10 cellular contexts compared by ENCODE assay signal in the genomic region with DNA sequence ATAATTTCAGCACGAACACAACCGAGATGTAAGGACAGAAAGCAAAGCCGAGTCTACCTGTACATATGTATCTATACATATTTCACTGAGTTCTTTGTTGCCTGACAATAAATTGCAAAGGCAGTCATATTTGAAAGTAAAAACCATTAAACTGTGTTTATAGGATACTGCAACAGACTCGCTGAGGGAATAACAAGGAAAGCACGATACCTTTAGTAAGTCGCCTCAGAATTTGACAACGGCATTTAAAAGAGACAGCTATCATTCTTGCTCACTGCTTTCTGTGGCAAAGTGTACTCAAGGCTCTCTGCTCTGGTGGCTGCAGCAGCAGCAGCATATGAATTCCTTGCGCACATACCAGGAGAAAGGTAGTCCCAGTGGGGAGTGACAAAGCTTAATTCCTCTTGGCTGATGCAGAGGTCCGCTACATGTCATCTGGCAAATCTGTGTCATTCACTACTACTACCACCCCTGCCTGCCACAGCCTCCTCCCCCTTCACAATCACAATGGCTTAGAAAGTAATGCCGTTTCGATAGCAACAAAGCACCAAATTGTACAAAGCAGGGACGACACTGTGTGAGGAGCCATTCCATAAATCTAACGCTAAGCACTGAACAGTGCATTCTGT. TPM values are rescaled to one million over a fixed set of nuclear protein-coding genes. Genes with fewer than 3 reads are reported as not detected.
DNase-seq lines count a peak whose midpoint lies in the region; ATAC-seq and TF ChIP-seq lines count a peak whose summit lies in the region.
"Had no signal": no experiment of that assay in that cellular context is flagged by ENCODE, and none has a peak within 500 bp of the region (broad histone marks: within the 10 kb centered on the region; RNA-seq: fewer than 3 reads in every experiment).

A gene with protein sequence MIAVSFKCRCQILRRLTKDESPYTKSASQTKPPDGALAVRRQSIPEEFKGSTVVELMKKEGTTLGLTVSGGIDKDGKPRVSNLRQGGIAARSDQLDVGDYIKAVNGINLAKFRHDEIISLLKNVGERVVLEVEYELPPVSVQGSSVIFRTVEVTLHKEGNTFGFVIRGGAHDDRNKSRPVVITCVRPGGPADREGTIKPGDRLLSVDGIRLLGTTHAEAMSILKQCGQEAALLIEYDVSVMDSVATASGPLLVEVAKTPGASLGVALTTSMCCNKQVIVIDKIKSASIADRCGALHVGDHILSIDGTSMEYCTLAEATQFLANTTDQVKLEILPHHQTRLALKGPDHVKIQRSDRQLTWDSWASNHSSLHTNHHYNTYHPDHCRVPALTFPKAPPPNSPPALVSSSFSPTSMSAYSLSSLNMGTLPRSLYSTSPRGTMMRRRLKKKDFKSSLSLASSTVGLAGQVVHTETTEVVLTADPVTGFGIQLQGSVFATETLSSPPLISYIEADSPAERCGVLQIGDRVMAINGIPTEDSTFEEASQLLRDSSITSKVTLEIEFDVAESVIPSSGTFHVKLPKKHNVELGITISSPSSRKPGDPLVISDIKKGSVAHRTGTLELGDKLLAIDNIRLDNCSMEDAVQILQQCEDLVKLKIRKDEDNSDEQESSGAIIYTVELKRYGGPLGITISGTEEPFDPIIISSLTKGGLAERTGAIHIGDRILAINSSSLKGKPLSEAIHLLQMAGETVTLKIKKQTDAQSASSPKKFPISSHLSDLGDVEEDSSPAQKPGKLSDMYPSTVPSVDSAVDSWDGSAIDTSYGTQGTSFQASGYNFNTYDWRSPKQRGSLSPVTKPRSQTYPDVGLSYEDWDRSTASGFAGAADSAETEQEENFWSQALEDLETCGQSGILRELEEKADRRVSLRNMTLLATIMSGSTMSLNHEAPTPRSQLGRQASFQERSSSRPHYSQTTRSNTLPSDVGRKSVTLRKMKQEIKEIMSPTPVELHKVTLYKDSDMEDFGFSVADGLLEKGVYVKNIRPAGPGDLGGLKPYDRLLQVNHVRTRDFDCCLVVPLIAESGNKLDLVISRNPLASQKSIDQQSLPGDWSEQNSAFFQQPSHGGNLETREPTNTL (minus strand): TSS at position 437 of the 629 bp plus-strand sequence. CDS start 172 bp downstream, at position 265.

- H3K27me3 ChIP-seq in PC-3 (ENCODE audit: low read length), result no peaks in the 10 kb centered on the region
- no peaks in the 10 kb centered on the region for H3K27me3 ChIP-seq in right atrium auricular region

- POLR2A ChIA-PET in HEK293 (lab: Yijun Ruan, JAX) (no interaction called here), PC-3 (lab: Charles Lee; ENCODE audit: unreplicated experiment) (interaction anchor here (0.6 kb wide), 1 partner anchor 548 kb away, joined by 4 read pairs; a partner anchor contains a TSS)

- H3K9me2 ChIP-seq in PC-3 (replicated peaks; ENCODE audit: low read length), result no peaks in the 10 kb centered on the region

- TF ChIP-seq CTCF in HEK293 (tag by site-specific recombination; IDR thresholded peaks at IDR 0.05), result no peak
- TF ChIP-seq CTCF in PC-3 (conservative IDR thresholded peaks at IDR 0.05; ENCODE audit: low read depth, low read length), result no peak
- no peak for TF ChIP-seq CTCF in right atrium auricular region (IDR thresholded peaks at IDR 0.05)
- no peak for TF ChIP-seq CTCF in retinal pigment epithelial cell (conservative IDR thresholded peaks at IDR 0.05; ENCODE audit: low read depth, low read length)

- H3K4me3 ChIP-seq in HEK293 (ENCODE audit: low read depth, low read length), result no peak within 1 kb of the TSS
- peak within 1 kb of the TSS; percentile 66 for H3K4me3 ChIP-seq in PC-3 (ENCODE audit: low read length)
- peak within 1 kb of the TSS; percentile 5 to 26 for H3K4me3 ChIP-seq in right atrium auricular region
- peak within 1 kb of the TSS; percentile 22 for H3K4me3 ChIP-seq in retinal pigment epithelial cell (ENCODE audit: low read length)

- H4K20me1 ChIP-seq in PC-3 (ENCODE audit: low read length), result no peaks in the 10 kb centered on the region

- no peaks in the 10 kb centered on the region for H3K79me2 ChIP-seq in PC-3 (ENCODE audit: low read length)

- H3K4me2 ChIP-seq in PC-3 (ENCODE audit: low read length), result peak within 1 kb of the TSS; percentile 88

- DNase-seq in PC-3, result peak; percentile 75
- no peak for DNase-seq in right atrium auricular region (ENCODE audit: low spot score)
- peak; percentile 10 for DNase-seq in retinal pigment epithelial cell (ENCODE audit: low read depth)
- no peak for DNase-seq in T-helper 1 cell
- DNase-seq in GF-D8 (lab: John Stamatoyannopoulos, UW), result no peak
- no peak for DNase-seq in activated CD4-positive, alpha-beta T cell treated with anti-CD3 and anti-CD28 coated beads, Interleukin-2, amount 50 U/mL, for 1 hour
- DNase-seq in sciatic nerve (ENCODE audit: low spot score), result no peak
- DNase-seq: activated CD4-positive, alpha-beta T cell treated with anti-CD3 and anti-CD28 coated beads for 4 hours; DMS53 had no signal

- BruUV-seq in PC-3 (replicated peaks; lab: Mats Ljungman, UMichigan), result no TSS peak

- H3K27ac ChIP-seq in HEK293 (ENCODE audit: extremely low read depth, low read depth, low read length), result no peak within 1 kb of the TSS
- no peak within 1 kb of the TSS for H3K27ac ChIP-seq in PC-3 (ENCODE audit: low read length)
- no peak within 1 kb of the TSS for H3K27ac ChIP-seq in right atrium auricular region

- CTCF ChIA-PET in HEK293 (lab: Yijun Ruan, JAX), result interaction anchor here (0.6 to 1.4 kb wide), 3 partner anchors 11 to 339 kb away, joined by 3 to 4 read pairs (median 3); no protein-coding TSS in a partner anchor
- CTCF ChIA-PET in PC-3 (lab: Charles Lee), result interaction anchor here (0.5 kb wide), 1 partner anchor 30 kb away, joined by 3 read pairs; no protein-coding TSS in a partner anchor

- no peak within 1 kb of the TSS for H3K9ac ChIP-seq in PC-3 (ENCODE audit: low read length)

- intact Hi-C loops in PC-3 (cut with micrococcal nuclease), result no loop called here
- intact Hi-C loops in sciatic nerve (cut with DNase I), result no loop called here

- H3K36me3 ChIP-seq in HEK293 (ENCODE audit: control insufficient read depth in 2 of 2, insufficient read depth in 1 of 2, low read length in 2 of 2) (no peaks in the 10 kb centered on the region), PC-3 (ENCODE audit: low read depth, low read length) (no peaks in the 10 kb centered on the region), right atrium auricular region (no peaks in the 10 kb centered on the region)

- no peaks in the 10 kb centered on the region for H3F3A ChIP-seq in PC-3 (ENCODE audit: low read length, unreplicated experiment)

- ATAC-seq in PC-3 (peak; percentile 97), sciatic nerve (no peak)

- H3K9me3 ChIP-seq in HEK293 (ENCODE audit: control insufficient read depth, insufficient read depth, low read depth, low read length), result no peaks in the 10 kb centered on the region
- H3K9me3 ChIP-seq in PC-3 (ENCODE audit: low read length), result no peaks in the 10 kb centered on the region
- no peaks in the 10 kb centered on the region for H3K9me3 ChIP-seq in right atrium auricular region

- H2AFZ ChIP-seq in PC-3 (ENCODE audit: low read length), result peak within 1 kb of the TSS; percentile 72

- peaks cover 6% of the 10 kb centered on the region; the same call in 1 of the 2 replicates for H3K4me1 ChIP-seq in HEK293 (ENCODE audit: control insufficient read depth, insufficient read depth, low read length)
- H3K4me1 ChIP-seq in PC-3 (ENCODE audit: insufficient read depth, low read length), result peaks cover 7% of the 10 kb centered on the region; the same call in 1 of the 2 replicates
- peaks cover 0 to 7% of the 10 kb centered on the region in 2 donors for H3K4me1 ChIP-seq in right atrium auricular region

TF ChIP-seq in HEK293, 187 proteins besides CTCF, POLR2A, EP300 and RAD21 (continues in another document):
- no peak for TF ChIP-seq ZNF660 (tag by site-specific recombination; IDR thresholded peaks at IDR 0.05)
- TF ChIP-seq ZNF701 (tag by site-specific recombination; IDR thresholded peaks at IDR 0.05), result no peak
- TF ChIP-seq, protein P1, sequence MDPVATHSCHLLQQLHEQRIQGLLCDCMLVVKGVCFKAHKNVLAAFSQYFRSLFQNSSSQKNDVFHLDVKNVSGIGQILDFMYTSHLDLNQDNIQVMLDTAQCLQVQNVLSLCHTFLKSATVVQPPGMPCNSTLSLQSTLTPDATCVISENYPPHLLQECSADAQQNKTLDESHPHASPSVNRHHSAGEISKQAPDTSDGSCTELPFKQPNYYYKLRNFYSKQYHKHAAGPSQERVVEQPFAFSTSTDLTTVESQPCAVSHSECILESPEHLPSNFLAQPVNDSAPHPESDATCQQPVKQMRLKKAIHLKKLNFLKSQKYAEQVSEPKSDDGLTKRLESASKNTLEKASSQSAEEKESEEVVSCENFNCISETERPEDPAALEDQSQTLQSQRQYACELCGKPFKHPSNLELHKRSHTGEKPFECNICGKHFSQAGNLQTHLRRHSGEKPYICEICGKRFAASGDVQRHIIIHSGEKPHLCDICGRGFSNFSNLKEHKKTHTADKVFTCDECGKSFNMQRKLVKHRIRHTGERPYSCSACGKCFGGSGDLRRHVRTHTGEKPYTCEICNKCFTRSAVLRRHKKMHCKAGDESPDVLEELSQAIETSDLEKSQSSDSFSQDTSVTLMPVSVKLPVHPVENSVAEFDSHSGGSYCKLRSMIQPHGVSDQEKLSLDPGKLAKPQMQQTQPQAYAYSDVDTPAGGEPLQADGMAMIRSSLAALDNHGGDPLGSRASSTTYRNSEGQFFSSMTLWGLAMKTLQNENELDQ (tag by site-specific recombination; IDR thresholded peaks at IDR 0.05; ENCODE audit: low read depth), result no peak
- TF ChIP-seq, protein P2, sequence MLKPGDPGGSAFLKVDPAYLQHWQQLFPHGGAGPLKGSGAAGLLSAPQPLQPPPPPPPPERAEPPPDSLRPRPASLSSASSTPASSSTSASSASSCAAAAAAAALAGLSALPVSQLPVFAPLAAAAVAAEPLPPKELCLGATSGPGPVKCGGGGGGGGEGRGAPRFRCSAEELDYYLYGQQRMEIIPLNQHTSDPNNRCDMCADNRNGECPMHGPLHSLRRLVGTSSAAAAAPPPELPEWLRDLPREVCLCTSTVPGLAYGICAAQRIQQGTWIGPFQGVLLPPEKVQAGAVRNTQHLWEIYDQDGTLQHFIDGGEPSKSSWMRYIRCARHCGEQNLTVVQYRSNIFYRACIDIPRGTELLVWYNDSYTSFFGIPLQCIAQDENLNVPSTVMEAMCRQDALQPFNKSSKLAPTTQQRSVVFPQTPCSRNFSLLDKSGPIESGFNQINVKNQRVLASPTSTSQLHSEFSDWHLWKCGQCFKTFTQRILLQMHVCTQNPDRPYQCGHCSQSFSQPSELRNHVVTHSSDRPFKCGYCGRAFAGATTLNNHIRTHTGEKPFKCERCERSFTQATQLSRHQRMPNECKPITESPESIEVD (tag by site-specific recombination; IDR thresholded peaks at IDR 0.05), result no peak
- no peak for TF ChIP-seq ZNF560 (tag by site-specific recombination; IDR thresholded peaks at IDR 0.05; ENCODE audit: borderline replicate concordance)
- no peak for TF ChIP-seq BCL11B (tag by site-specific recombination; IDR thresholded peaks at IDR 0.05; ENCODE audit: low read depth)
- TF ChIP-seq MZF1 (tag by site-specific recombination; IDR thresholded peaks at IDR 0.05; ENCODE audit: borderline replicate concordance), result peak; percentile 47; the same call in 1 of the 2 replicates
- TF ChIP-seq ZNF621 (tag by site-specific recombination; IDR thresholded peaks at IDR 0.05), result no peak

RNA-seq across cellular contexts. Expression of the gene that starts here (rescaled TPM):
- total RNA-seq in PC-3 (2014; rRNA removed) (2.0 and 8.4 TPM in 2 replicates), right atrium auricular region (10 to 100 TPM in 1 of 2 donors, 1 to 10 TPM in 1; 5.3 to 12.6 TPM), sciatic nerve (2.5 TPM)

Comparison
In these comparisons a context has a peak if more than half of its experiments do, and no peak if none do; other contexts are left out.
1. DNase-seq: peak in PC-3 (single experiment) and retinal pigment epithelial cell (single experiment); none in right atrium auricular region (single experiment), T-helper 1 cell (0 of 5), GF-D8 (single experiment), activated CD4-positive, alpha-beta T cell treated with anti-CD3 and anti-CD28 coated beads, Interleukin-2, amount 50 U/mL, for 1 hour (single experiment) and sciatic nerve (single experiment).